24 cellular contexts compared by ENCODE assay signal in genomic region chr11:100730266-100730665, GRCh38. TPM values are rescaled to one million over a fixed set of nuclear protein-coding genes. Genes with fewer than 3 reads are reported as not detected.
DNase-seq lines count a peak whose midpoint lies in the region; ATAC-seq, FAIRE-seq and TF ChIP-seq lines count a peak whose summit lies in the region.
"Had no signal": no experiment of that assay in that cellular context is flagged by ENCODE, and none has a peak within 500 bp of the region (broad histone marks: within the 10 kb centered on the region; RNA-seq: fewer than 3 reads in every experiment).

No MANE protein-coding gene starts in this region.

- H3K23ac ChIP-seq in H9 (ENCODE audit: insufficient read length, low read depth, low read length), result no peak overlapping the region

- TF ChIP-seq POLR2A in body of pancreas (IDR thresholded peaks at IDR 0.05), result no peak

- DNase-seq in AG09309 (ENCODE audit: low read depth), result peak; percentile 94
- no peak for DNase-seq in H9
- peak; percentile 33 for DNase-seq in astrocyte (ENCODE audit: low read depth)
- DNase-seq in foreskin fibroblast, result peak; percentile 67 to 76
- no peak for DNase-seq in nephron progenitor cell
- no peak for DNase-seq in body of pancreas
- DNase-seq in kidney tubule cell (ENCODE audit: low spot score), result no peak
- DNase-seq in GM13976 (ENCODE audit: low spot score), result no peak
- DNase-seq: activated CD4-positive, alpha-beta T cell treated with anti-CD3 and anti-CD28 coated beads, Interleukin-2, amount 50 U/mL, for 48 hours; activated naive CD8-positive, alpha-beta T cell treated with anti-CD3 and anti-CD28 coated beads for 36 hours; CD4-positive, CD25-positive, alpha-beta regulatory T cell; effector memory CD4-positive, alpha-beta T cell; left lung; naive thymus-derived CD4-positive, alpha-beta T cell; NCI-H1105 treated with DMSO at 0.1 percent for 48 hours; NCI-H2107; NCI-H524 treated with DMSO at 0.1 percent for 48 hours; SK-N-SH; WERI-Rb-1 had no signal

- no peak for ATAC-seq in body of pancreas
- ATAC-seq: A549; left lung; naive thymus-derived CD4-positive, alpha-beta T cell had no signal

- H4K8ac ChIP-seq in H9 (replicated peaks; ENCODE audit: insufficient read length, low read depth, low read length), result no peak overlapping the region

- no peak for TF ChIP-seq CTCF in AG09309 (IDR thresholded peaks at IDR 0.05; ENCODE audit: control insufficient read depth, insufficient read depth, low read depth, low read length, missing control alignments)
- TF ChIP-seq CTCF in H9 (conservative IDR thresholded peaks at IDR 0.05), result no peak
- TF ChIP-seq CTCF in astrocyte (IDR thresholded peaks at IDR 0.05; ENCODE audit: insufficient read depth, low read depth, low read length), result no peak
- TF ChIP-seq CTCF in foreskin fibroblast (IDR thresholded peaks at IDR 0.05; ENCODE audit: low read depth, low read length), result no peak
- no peak for TF ChIP-seq CTCF in nephron progenitor cell (IDR thresholded peaks at IDR 0.05)
- no peak for TF ChIP-seq CTCF in body of pancreas (IDR thresholded peaks at IDR 0.05)
- no peak for TF ChIP-seq CTCF in GM13976 (IDR thresholded peaks at IDR 0.05; ENCODE audit: borderline replicate concordance, control extremely low read depth, extremely low read depth, insufficient read depth, missing control alignments)

- H2AFZ ChIP-seq in H9 (ENCODE audit: low read length) (no peak overlapping the region), astrocyte (ENCODE audit: low read depth, low read length) (no peak overlapping the region)

- no peak overlapping the region for H2BK120ac ChIP-seq in H9 (ENCODE audit: low read depth, low read length, poor library complexity, severe bottlenecking)

- H2BK12ac ChIP-seq in H9 (ENCODE audit: insufficient read length, low read depth, low read length), result no peak overlapping the region

- H3K4ac ChIP-seq in H9 (ENCODE audit: low read depth, low read length), result no peak overlapping the region

- H3K27me3 Mint-ChIP-seq in H9 (ENCODE audit: low read depth) (no peaks in the 10 kb centered on the region), astrocyte (ENCODE audit: low read depth, unreplicated experiment) (no peaks in the 10 kb centered on the region), nephron progenitor cell (ENCODE audit: low read depth, poor library complexity) (no peaks in the 10 kb centered on the region)
- H3K27me3 Mint-ChIP-seq: activated naive CD8-positive, alpha-beta T cell treated with anti-CD3 and anti-CD28 coated beads for 36 hours; CD4-positive, CD25-positive, alpha-beta regulatory T cell; naive thymus-derived CD4-positive, alpha-beta T cell; type B pancreatic cell had no signal

- H3K27ac Mint-ChIP-seq in H9 (peak overlapping the region in 2 of 3 experiments; percentile 84 to 96; a peak in 4 of 7 replicates), astrocyte (ENCODE audit: unreplicated experiment) (no peak overlapping the region), nephron progenitor cell (no peak overlapping the region)
- H3K27ac Mint-ChIP-seq: activated naive CD8-positive, alpha-beta T cell treated with anti-CD3 and anti-CD28 coated beads for 36 hours; CD4-positive, CD25-positive, alpha-beta regulatory T cell; naive thymus-derived CD4-positive, alpha-beta T cell; type B pancreatic cell had no signal

- FAIRE-seq in astrocyte (lab: Jason Lieb, UNC), result no peak
- FAIRE-seq: A549 had no signal

- no peak overlapping the region for H3K14ac ChIP-seq in H9 (ENCODE audit: insufficient read depth, low read length)

- H2AK5ac ChIP-seq in H9 (ENCODE audit: insufficient read length, low read length), result no peak overlapping the region

- peaks cover 54 to 57% of the 10 kb centered on the region in 2 experiments for H3K4me1 Mint-ChIP-seq in H9
- H3K4me1 Mint-ChIP-seq in astrocyte (ENCODE audit: low read depth, unreplicated experiment), result peaks cover 26% of the 10 kb centered on the region
- H3K4me1 Mint-ChIP-seq in nephron progenitor cell, result peaks cover 13% of the 10 kb centered on the region
- H3K4me1 Mint-ChIP-seq: activated naive CD8-positive, alpha-beta T cell treated with anti-CD3 and anti-CD28 coated beads for 36 hours; CD4-positive, CD25-positive, alpha-beta regulatory T cell; naive thymus-derived CD4-positive, alpha-beta T cell had no signal

- H4K20me1 ChIP-seq in H9 (ENCODE audit: control insufficient read depth, insufficient read depth, insufficient read length) (no peaks in the 10 kb centered on the region), astrocyte (ENCODE audit: insufficient read depth, low read length) (peaks cover 13% of the 10 kb centered on the region)

- H3K27ac ChIP-seq in H9 (ENCODE audit: insufficient read length, low read depth, low read length) (no peak overlapping the region), astrocyte (ENCODE audit: low read depth, low read length) (no peak overlapping the region), body of pancreas (no peak overlapping the region)
- H3K27ac ChIP-seq: A549, esophagus muscularis mucosa, left lung, right atrium auricular region, RWPE1, WERI-Rb-1 had no signal

- H3K9ac ChIP-seq in H9 (ENCODE audit: extremely low read depth, insufficient read length, low read length), result no peak overlapping the region
- no peak overlapping the region for H3K9ac ChIP-seq in astrocyte (ENCODE audit: low read length)
- H3K9ac ChIP-seq: SK-N-SH had no signal

- H4K5ac ChIP-seq in H9 (ENCODE audit: insufficient read length, low read depth, low read length), result no peak overlapping the region

- H2BK5ac ChIP-seq in H9 (ENCODE audit: insufficient read length, low read length), result no peak overlapping the region

- in situ Hi-C loops in GM13976 (cut with MboI; ENCODE audit: low sequenced_read_pairs, unreplicated experiment), result no loop called here

- no peaks in the 10 kb centered on the region for H3K79me1 ChIP-seq in H9 (ENCODE audit: insufficient read depth, low read depth, low read length, poor library complexity, severe bottlenecking)

- H3K36me3 Mint-ChIP-seq in H9 (ENCODE audit: insufficient read depth in 1 of 3, low read depth in 3 of 3) (peaks cover 0 to 2% (median 0%) of the 10 kb centered on the region in 3 experiments; a peak in 1 of 7 replicates), astrocyte (ENCODE audit: low read depth, unreplicated experiment) (no peaks in the 10 kb centered on the region), nephron progenitor cell (ENCODE audit: low read depth) (peaks cover 7% of the 10 kb centered on the region)
- H3K36me3 Mint-ChIP-seq: activated naive CD8-positive, alpha-beta T cell treated with anti-CD3 and anti-CD28 coated beads for 36 hours; CD4-positive, CD25-positive, alpha-beta regulatory T cell; naive thymus-derived CD4-positive, alpha-beta T cell had no signal

- H4K91ac ChIP-seq in H9 (ENCODE audit: insufficient read length, low read depth, low read length), result no peak overlapping the region

- H3K56ac ChIP-seq in H9 (ENCODE audit: insufficient read length, low read depth, low read length), result no peak overlapping the region

- H3K79me2 ChIP-seq in H9 (ENCODE audit: insufficient read depth, low read length) (no peaks in the 10 kb centered on the region; the same call in 1 of the 2 replicates), astrocyte (ENCODE audit: insufficient read depth, low read length) (peaks cover 31% of the 10 kb centered on the region)

- H2BK15ac ChIP-seq in H9 (ENCODE audit: low read depth, low read length), result no peak overlapping the region

- H3K23me2 ChIP-seq in H9 (ENCODE audit: insufficient read length, low read depth, low read length, poor library complexity, severe bottlenecking), result no peaks in the 10 kb centered on the region

- H3K4me3 Mint-ChIP-seq in H9 (no peak overlapping the region), astrocyte (ENCODE audit: unreplicated experiment) (no peak overlapping the region), nephron progenitor cell (no peak overlapping the region)
- H3K4me3 Mint-ChIP-seq: activated naive CD8-positive, alpha-beta T cell treated with anti-CD3 and anti-CD28 coated beads for 36 hours; CD4-positive, CD25-positive, alpha-beta regulatory T cell; naive thymus-derived CD4-positive, alpha-beta T cell; type B pancreatic cell had no signal

- no peak overlapping the region for H3K18ac ChIP-seq in H9 (ENCODE audit: insufficient read length, low read depth, low read length)

- H2BK20ac ChIP-seq in H9 (ENCODE audit: low read depth, low read length, poor library complexity, severe bottlenecking), result no peak overlapping the region

- H3K36me3 ChIP-seq in astrocyte (ENCODE audit: insufficient read depth, low read length), result no peaks in the 10 kb centered on the region
- H3K36me3 ChIP-seq in body of pancreas (replicated peaks in 1 of 2; ENCODE audit: insufficient read depth in 1 of 2, low read depth in 2 of 2), result no peaks in the 10 kb centered on the region
- H3K36me3 ChIP-seq: esophagus muscularis mucosa, left lung, right atrium auricular region, WERI-Rb-1 had no signal

- H3K4me1 ChIP-seq in H9 (ENCODE audit: insufficient read depth, low read length) (peaks cover 13% of the 10 kb centered on the region), astrocyte (ENCODE audit: insufficient read depth, low read length) (no peaks in the 10 kb centered on the region), body of pancreas (no peaks in the 10 kb centered on the region)
- H3K4me1 ChIP-seq: left lung had no signal

- no peak overlapping the region for H3K4me2 ChIP-seq in H9 (ENCODE audit: insufficient read depth, insufficient read length, low read length)
- H3K4me2 ChIP-seq in astrocyte (ENCODE audit: low read length), result no peak overlapping the region
- H3K4me2 ChIP-seq: A549, SK-N-SH had no signal

- H3K4me3 ChIP-seq in AG09309 (ENCODE audit: control insufficient read depth, low read depth, low read length) (no peak overlapping the region), astrocyte (ENCODE audit: insufficient read depth, low read depth, low read length) (no peak overlapping the region), foreskin fibroblast (ENCODE audit: low read depth in 1 of 2, low read length in 2 of 2) (no peak overlapping the region), body of pancreas (no peak overlapping the region)
- H3K4me3 ChIP-seq: A549, esophagus muscularis mucosa, left lung, right atrium auricular region had no signal

- no peaks in the 10 kb centered on the region for H3K9me3 Mint-ChIP-seq in H9
- no peaks in the 10 kb centered on the region for H3K9me3 Mint-ChIP-seq in astrocyte (ENCODE audit: unreplicated experiment)
- peaks cover 3% of the 10 kb centered on the region for H3K9me3 Mint-ChIP-seq in nephron progenitor cell
- H3K9me3 Mint-ChIP-seq: activated naive CD8-positive, alpha-beta T cell treated with anti-CD3 and anti-CD28 coated beads for 36 hours had no signal

- H3K27me3 ChIP-seq in H9 (ENCODE audit: insufficient read depth, low read length), result no peaks in the 10 kb centered on the region
- no peaks in the 10 kb centered on the region for H3K27me3 ChIP-seq in astrocyte (ENCODE audit: insufficient read depth, low read length)
- H3K27me3 ChIP-seq in body of pancreas, result no peaks in the 10 kb centered on the region
- H3K27me3 ChIP-seq: esophagus muscularis mucosa, left lung, right atrium auricular region had no signal

- no CpG with 5 or more reads among the region's 3 CpGs for WGBS in H9 (ENCODE audit: extremely low coverage, insufficient read length, low lambda C conversion rate)
- 78 to 85% methylated on average over 3 of the region's 3 CpGs for WGBS in body of pancreas, 2 donors

- no peaks in the 10 kb centered on the region for H3K9me3 ChIP-seq in H9 (ENCODE audit: control insufficient read depth, low read depth, low read length)
- H3K9me3 ChIP-seq in astrocyte (ENCODE audit: insufficient read depth, low read depth, low read length), result no peaks in the 10 kb centered on the region
- H3K9me3 ChIP-seq in body of pancreas, result no peaks in the 10 kb centered on the region
- H3K9me3 ChIP-seq: A549, esophagus muscularis mucosa, left lung, right atrium auricular region, SK-N-SH had no signal

- H3T11ph ChIP-seq in H9 (ENCODE audit: low read length), result no peak overlapping the region

- intact Hi-C loops in body of pancreas (cut with DNase I), result no loop called here

RNA-seq across cellular contexts. Expression of gene ARHGAP42, which starts 43.2 kb away (rescaled TPM):
- total RNA-seq in H9 (2021), result 35.5 and 39.1 TPM in 2 replicates
- total RNA-seq in astrocyte, result 33.2 and 34.2 TPM in 2 replicates
- total RNA-seq in body of pancreas, result 1 to 10 TPM; 3.6 to 4.7 TPM
- total RNA-seq: CD4-positive, CD25-positive, alpha-beta regulatory T cell had no signal

Comparison
In these comparisons a context has a peak if more than half of its experiments do, and no peak if none do; other contexts are left out.
1. DNase-seq: peak in AG09309 (single experiment), astrocyte (single experiment) and foreskin fibroblast (2 of 2); none in H9 (single experiment), nephron progenitor cell (single experiment), body of pancreas (0 of 4), kidney tubule cell (single experiment) and GM13976 (single experiment).
2. H3K27ac Mint-ChIP-seq: peak in H9 (2 of 3); none in astrocyte (single experiment) and nephron progenitor cell (single experiment).